ENCODE assay signal across 8 cellular contexts in genomic region chr2:85589982-85590791, GRCh38. TPM values are rescaled to one million over a fixed set of nuclear protein-coding genes. Genes with fewer than 3 reads are reported as not detected.
DNase-seq lines count a peak whose midpoint lies in the region; ATAC-seq and TF ChIP-seq lines count a peak whose summit lies in the region.

No MANE protein-coding gene starts in this region.

- peaks cover 7% of the 10 kb centered on the region; the same call in 1 of the 2 replicates for H4K20me1 ChIP-seq in IMR-90 (ENCODE audit: insufficient read depth, low read length)

- H3K27me3 Mint-ChIP-seq in mesothelial cell of epicardium (ENCODE audit: low read depth) = no peaks in the 10 kb centered on the region

- H3K18ac ChIP-seq in IMR-90 (ENCODE audit: low read depth, low read length) = peak overlapping the region; percentile 59; the same call in 1 of the 2 replicates

- no peaks in the 10 kb centered on the region for H3K9me3 ChIP-seq in IMR-90 (ENCODE audit: control insufficient read depth, insufficient read depth, low read length)

- 33% methylated on average over 5 of the region's 7 CpGs; no CpG with 5 or more reads in 1 of the 2 experiments for WGBS in IMR-90 (ENCODE audit: extremely low coverage in 2 of 2, insufficient read length in 1 of 2), 2 experiments

- H4K5ac ChIP-seq in IMR-90 (ENCODE audit: low read depth, low read length) = peak overlapping the region; percentile 51

- H3K79me1 ChIP-seq in IMR-90 (ENCODE audit: low read depth in 1 of 2, low read length in 2 of 2) = peaks cover 25 to 76% of the 10 kb centered on the region in 2 experiments

- H3K4me3 Mint-ChIP-seq in mesothelial cell of epicardium = no peak overlapping the region

- H3K9ac ChIP-seq in IMR-90 (ENCODE audit: low read depth, low read length) = peak overlapping the region; percentile 14; the same call in 1 of the 2 replicates

- H2BK5ac ChIP-seq in IMR-90 (ENCODE audit: low read depth, low read length, poor library complexity, severe bottlenecking) = peak overlapping the region; percentile 92

- in situ Hi-C loops in ACHN (cut with HindIII; ENCODE audit: low pct_ligation_motif_present, low pct_unique_long_range_greater_than_20kb, low sequenced_read_pairs) = no loop called here
- in situ Hi-C loops in IMR-90 (cut with MboI; ENCODE audit: low sequenced_read_pairs) = no loop called here

- no peak for TF ChIP-seq RAD21 in IMR-90 (IDR thresholded peaks at IDR 0.05; ENCODE audit: low read length)

- TF ChIP-seq POLR2A in IMR-90 (IDR thresholded peaks at IDR 0.05; ENCODE audit: low read depth, low read length) (no peak), GM18505 (IDR thresholded peaks at IDR 0.05; ENCODE audit: borderline replicate concordance, extremely low read depth, insufficient read depth, insufficient read length) (no peak)

- no TSS peak for BruUV-seq in IMR-90 (replicated peaks; lab: Mats Ljungman, UMichigan)

- H3K4me1 ChIP-seq in IMR-90 (ENCODE audit: control insufficient read depth, insufficient read depth, low read length) = peaks cover 29% of the 10 kb centered on the region

- H3K56ac ChIP-seq in IMR-90 (ENCODE audit: extremely low read depth, insufficient read depth, low read length) = peak overlapping the region; percentile 43; the same call in 1 of the 2 replicates

- peak overlapping the region; percentile 65; the same call in 2 of the 3 replicates for H2BK15ac ChIP-seq in IMR-90 (ENCODE audit: low read depth, low read length)

- no peaks in the 10 kb centered on the region for H3K36me3 Mint-ChIP-seq in mesothelial cell of epicardium

- H3K23ac ChIP-seq in IMR-90 (ENCODE audit: low read depth, low read length) = peak overlapping the region; percentile 32

- no peaks in the 10 kb centered on the region for H3K9me3 Mint-ChIP-seq in mesothelial cell of epicardium

- peak overlapping the region; percentile 93 for H2AK5ac ChIP-seq in IMR-90 (ENCODE audit: low read depth, low read length)

- H2AFZ ChIP-seq in IMR-90 (replicated peaks; ENCODE audit: low read length, poor library complexity) = peak overlapping the region; percentile 29

- H3K4me2 ChIP-seq in IMR-90 (ENCODE audit: low read depth, low read length) = peak overlapping the region; percentile 17

- peak overlapping the region; percentile 14 to 74; a peak in 3 of 4 replicates for H4K8ac ChIP-seq in IMR-90 (ENCODE audit: low read depth in 2 of 2, low read length in 2 of 2)

- TF ChIP-seq CTCF in IMR-90 (conservative IDR thresholded peaks at IDR 0.05; ENCODE audit: low read depth, low read length) (no peak), choroid plexus epithelial cell (conservative IDR thresholded peaks at IDR 0.05; ENCODE audit: low read depth, low read length) (no peak), mesothelial cell of epicardium (IDR thresholded peaks at IDR 0.05; ENCODE audit: unreplicated experiment) (no peak), GM20000 (IDR thresholded peaks at IDR 0.05; ENCODE audit: extremely low read depth, missing control alignments) (no peak)

- POLR2A ChIA-PET in IMR-90 (lab: Charles Lee; ENCODE audit: unreplicated experiment) = interaction anchor here (0.6 to 1.3 kb wide), 2 partner anchors 23 to 170 kb away, joined by 3 read pairs; no protein-coding TSS in a partner anchor

- peaks cover 9% of the 10 kb centered on the region for H3K4me1 Mint-ChIP-seq in mesothelial cell of epicardium

- H3K9me1 ChIP-seq in IMR-90 (ENCODE audit: insufficient read depth, low read length) = peaks cover 29% of the 10 kb centered on the region

- H3K27ac ChIP-seq in IMR-90 (ENCODE audit: insufficient read depth, low read length) = peak overlapping the region; percentile 38

- H3K27ac Mint-ChIP-seq in mesothelial cell of epicardium = peak overlapping the region; percentile 26

- intact Hi-C loops in IMR-90 (cut with micrococcal nuclease) = no loop called here

- peak overlapping the region; percentile 77 for H2BK120ac ChIP-seq in IMR-90 (ENCODE audit: low read depth, low read length)

- peak overlapping the region; percentile 77 for H2AK9ac ChIP-seq in IMR-90 (replicated peaks; ENCODE audit: low read depth, low read length, poor library complexity)

- peak overlapping the region; percentile 80 for H3K4ac ChIP-seq in IMR-90 (ENCODE audit: low read depth, low read length)

- H3K36me3 ChIP-seq in IMR-90 (ENCODE audit: control insufficient read depth, insufficient read depth, low read length) = no peaks in the 10 kb centered on the region

- H3K4me3 ChIP-seq in IMR-90 (ENCODE audit: insufficient read depth, low read depth, low read length) (no peak overlapping the region), choroid plexus epithelial cell (ENCODE audit: low read depth, low read length) (no peak overlapping the region)

- DNase-seq in ACHN = peak; percentile 34
- DNase-seq in IMR-90 = peak; percentile 94
- DNase-seq in choroid plexus epithelial cell (ENCODE audit: low read depth) = peak; percentile 92
- DNase-seq in mesothelial cell of epicardium (ENCODE audit: low spot score in 2 of 2, unreplicated experiment in 2 of 2) = no peak
- DNase-seq in GM20000 (ENCODE audit: low spot score) = no peak

- H2BK20ac ChIP-seq in IMR-90 (ENCODE audit: low read depth, low read length) = peak overlapping the region; percentile 63

- peak overlapping the region; percentile 77 for H4K91ac ChIP-seq in IMR-90 (ENCODE audit: insufficient read depth, low read depth, low read length)

- no peaks in the 10 kb centered on the region for H3K27me3 ChIP-seq in IMR-90 (ENCODE audit: control insufficient read depth, insufficient read depth, low read length)

- dilution Hi-C loops in IMR-90 (cut with HindIII; ENCODE audit: low sequenced_read_pairs, unreplicated experiment) = no loop called here

- ATAC-seq in IMR-90 (ENCODE audit: low read depth) (peak; percentile 76), GM18505 (IDR thresholded peaks at IDR 0.05; ENCODE audit: unreplicated experiment) (no peak), HG03108 (IDR thresholded peaks at IDR 0.05; ENCODE audit: unreplicated experiment) (no peak), GM19351 (IDR thresholded peaks at IDR 0.05; ENCODE audit: unreplicated experiment) (no peak)

- peak overlapping the region; percentile 90 for H3K14ac ChIP-seq in IMR-90 (replicated peaks; ENCODE audit: low read depth, low read length)

- CTCF ChIA-PET in IMR-90 (lab: Yijun Ruan, JAX) = no interaction called here

TF ChIP-seq in IMR-90, 13 proteins besides CTCF, POLR2A, EP300 and RAD21 (continues in another document):
- TF ChIP-seq RCOR1 (IDR thresholded peaks at IDR 0.05; ENCODE audit: insufficient replicate concordance, low read length) = no peak
- no peak for TF ChIP-seq MAFK (IDR thresholded peaks at IDR 0.05; ENCODE audit: low read depth, low read length)
- no peak for TF ChIP-seq SMC3 (IDR thresholded peaks at IDR 0.05; ENCODE audit: low read depth, low read length)
- TF ChIP-seq BHLHE40 (IDR thresholded peaks at IDR 0.05; ENCODE audit: low read depth, low read length) = peak; percentile 25; the same call in 1 of the 2 replicates
- no peak for TF ChIP-seq CEBPB (IDR thresholded peaks at IDR 0.05; ENCODE audit: low read depth, low read length)
- TF ChIP-seq ELK1 (IDR thresholded peaks at IDR 0.05; ENCODE audit: borderline replicate concordance, low read depth, low read length) = no peak
- TF ChIP-seq MAZ (IDR thresholded peaks at IDR 0.05; ENCODE audit: borderline replicate concordance, low read depth, low read length) = no peak; the same call in 1 of the 2 replicates
- no peak for TF ChIP-seq NFE2L2 (IDR thresholded peaks at IDR 0.05; ENCODE audit: low read depth, low read length)
- TF ChIP-seq FOS (IDR thresholded peaks at IDR 0.05; ENCODE audit: low read depth, low read length) = 0 out of 2 replicates have a peak, but pooled peaks have one; percentile 33

RNA-seq across cellular contexts. Expression of gene RNF181, which starts 5.4 kb away (rescaled TPM):
- 326 and 498 TPM in 2 replicates for total RNA-seq in IMR-90 (2012; rRNA removed)
- 438 and 481 TPM in 2 replicates for polyA plus RNA-seq in IMR-90 (2012; rRNA removed)
- 538 and 709 TPM in 2 replicates for polyA plus RNA-seq in IMR-90 (2012; cell fraction: cytosol; rRNA removed)
- 203 and 232 TPM in 2 replicates for polyA plus RNA-seq in IMR-90 (2012; cell fraction: nucleus; rRNA removed; ENCODE audit: low replicate concordance)
- total RNA-seq in mesothelial cell of epicardium = 76.6 to 87.4 TPM (median 82.8 TPM) in 3 replicates

RNA-seq across cellular contexts. Expression of gene VAMP5, which starts 6.0 kb away (rescaled TPM):
- 13.8 and 27.8 TPM in 2 replicates for total RNA-seq in IMR-90 (2012; rRNA removed)
- 103 and 121 TPM in 2 replicates for polyA plus RNA-seq in IMR-90 (2012; rRNA removed)
- polyA plus RNA-seq in IMR-90 (2012; cell fraction: cytosol; rRNA removed) = 209 and 319 TPM in 2 replicates
- polyA plus RNA-seq in IMR-90 (2012; cell fraction: nucleus; rRNA removed; ENCODE audit: low replicate concordance) = 51.1 and 83.2 TPM in 2 replicates
- total RNA-seq in mesothelial cell of epicardium = 2.5 to 3.7 TPM (median 3.4 TPM) in 3 replicates

RNA-seq across cellular contexts. Expression of gene TMEM150A, which starts 12.3 kb away (rescaled TPM):
- total RNA-seq in IMR-90 (2012; rRNA removed) = 4.7 and 4.8 TPM in 2 replicates
- polyA plus RNA-seq in IMR-90 (2012; rRNA removed) = 16.3 and 19.1 TPM in 2 replicates
- polyA plus RNA-seq in IMR-90 (2012; cell fraction: cytosol; rRNA removed) = 15.8 and 27.0 TPM in 2 replicates
- 30.8 and 68.9 TPM in 2 replicates for polyA plus RNA-seq in IMR-90 (2012; cell fraction: nucleus; rRNA removed; ENCODE audit: low replicate concordance)
- 13.5 to 15.2 TPM (median 14.4 TPM) in 3 replicates for total RNA-seq in mesothelial cell of epicardium

RNA-seq across cellular contexts. Expression of gene VAMP8, which starts 12.8 kb away (rescaled TPM):
- total RNA-seq in IMR-90 (2012; rRNA removed) (0.83 and 0.90 TPM in 2 replicates), mesothelial cell of epicardium (51.0 to 55.7 TPM (median 55.5 TPM) in 3 replicates)
- polyA plus RNA-seq in IMR-90 (2012; rRNA removed) = 1.7 and 1.9 TPM in 2 replicates
- 0.82 and 2.4 TPM in 2 replicates for polyA plus RNA-seq in IMR-90 (2012; cell fraction: cytosol; rRNA removed)
- polyA plus RNA-seq in IMR-90 (2012; cell fraction: nucleus; rRNA removed; ENCODE audit: low replicate concordance) = 0.13 and 2.1 TPM in 2 replicates

RNA-seq across cellular contexts. Expression of gene C2orf68, which starts 21.7 kb away (rescaled TPM):
- total RNA-seq in IMR-90 (2012; rRNA removed) (5.8 and 6.8 TPM in 2 replicates), mesothelial cell of epicardium (70.8 to 79.0 TPM (median 74.6 TPM) in 3 replicates)
- polyA plus RNA-seq in IMR-90 (2012; rRNA removed) = 6.7 and 10.1 TPM in 2 replicates
- polyA plus RNA-seq in IMR-90 (2012; cell fraction: cytosol; rRNA removed) = 2.2 and 3.1 TPM in 2 replicates
- polyA plus RNA-seq in IMR-90 (2012; cell fraction: nucleus; rRNA removed; ENCODE audit: low replicate concordance) = 7.7 and 18.6 TPM in 2 replicates

Comparison
In these comparisons a context has a peak if more than half of its experiments do, and no peak if none do; other contexts are left out.
1. DNase-seq: peak in ACHN (single experiment), IMR-90 (single experiment) and choroid plexus epithelial cell (single experiment); none in mesothelial cell of epicardium (0 of 2) and GM20000 (single experiment).